1 cellular context compared by ENCODE assay signal in genomic region chr7:64945776-64946175, GRCh38.
TF ChIP-seq lines count a peak whose summit lies in the region.

No MANE protein-coding gene starts in this region.

TF ChIP-seq in K562, 482 proteins besides CTCF, POLR2A, EP300 and RAD21 (continued from another document):
- TF ChIP-seq ARID3A (IDR thresholded peaks at IDR 0.05; ENCODE audit: borderline replicate concordance, low read depth, low read length): no peak
